Comparison of ENCODE assay signal across 9 cellular contexts in the genomic region with DNA sequence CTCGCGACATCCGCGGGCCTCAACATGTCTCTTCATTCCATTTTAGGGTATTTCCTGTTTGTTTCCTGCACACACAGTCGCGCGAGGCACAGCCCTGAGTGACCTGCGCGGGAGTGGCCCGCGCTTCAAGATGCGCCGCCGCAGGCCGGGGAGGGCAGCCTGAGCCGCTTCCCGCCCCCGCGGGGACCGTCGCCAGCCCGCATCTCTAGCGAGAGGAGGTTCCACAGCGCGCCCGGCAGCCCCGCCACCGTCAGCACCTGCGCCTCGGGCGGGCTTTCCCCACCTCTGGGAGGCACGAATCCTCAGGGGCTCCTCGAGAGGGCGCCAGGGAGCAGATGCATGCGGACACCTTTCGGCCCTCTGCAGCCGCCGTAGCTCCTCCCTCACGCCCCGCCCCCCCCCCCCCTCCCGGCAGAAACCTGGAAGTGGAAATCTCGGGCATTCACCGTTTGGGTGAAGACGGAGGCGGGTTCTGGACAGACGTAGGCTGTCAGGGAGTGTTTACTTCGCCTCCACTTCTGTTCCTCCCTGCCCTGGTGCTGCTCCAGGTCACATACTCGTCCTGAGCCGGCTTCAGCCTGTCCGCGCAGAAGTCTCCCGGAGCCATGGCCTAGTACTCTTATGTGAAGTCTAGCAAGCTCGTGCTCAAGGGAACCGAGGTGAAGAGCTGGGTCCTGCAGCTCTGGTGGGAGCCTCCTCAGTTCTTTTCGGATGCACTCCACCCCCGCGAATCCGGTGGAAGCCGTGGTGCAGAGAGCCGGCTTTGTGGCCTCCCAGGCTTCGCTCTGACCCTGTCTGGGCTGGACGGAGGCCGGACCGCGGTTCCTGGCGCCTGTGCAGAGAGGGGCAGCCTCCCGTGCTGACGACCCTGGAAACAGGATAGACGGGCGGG.
DNase-seq lines count a peak whose midpoint lies in the region; ATAC-seq and TF ChIP-seq lines count a peak whose summit lies in the region.
"Had no signal": no experiment of that assay in that cellular context is flagged by ENCODE, and none has a peak within 500 bp of the region (broad histone marks: within the 10 kb centered on the region; RNA-seq: fewer than 3 reads in every experiment).

No MANE protein-coding gene starts in this region.

- CTCF ChIA-PET in activated CD8-positive, alpha-beta T cell treated with anti-CD3 and anti-CD28 coated beads, Interleukin-2, amount 10 ng/mL, durations not matched to agents 7 days and 5 days (lab: Charles Lee), result interaction anchor here (1.2 kb wide), 1 partner anchor 10 kb away, joined by 4 read pairs; no protein-coding TSS in a partner anchor

- H3K36me3 ChIP-seq in lung (ENCODE audit: control insufficient read depth in 2 of 2, insufficient read depth in 2 of 2, low read length in 2 of 2), result no peaks in the 10 kb centered on the region

- peaks cover 0 to 2% of the 10 kb centered on the region in 2 donors for H3K9me3 ChIP-seq in lung (ENCODE audit: control insufficient read depth in 2 of 2, insufficient read depth in 1 of 2, low read length in 1 of 2)

- H3K4me1 Mint-ChIP-seq in activated CD8-positive, alpha-beta T cell treated with anti-CD3 and anti-CD28 coated beads, Interleukin-2, amount 10 ng/mL, durations not matched to agents 7 days and 5 days (ENCODE audit: low read depth), result peaks cover 29% of the 10 kb centered on the region

- H3K27me3 ChIP-seq in lung (ENCODE audit: control insufficient read depth, insufficient read depth), result no peaks in the 10 kb centered on the region

- DNase-seq in AG08396 (ENCODE audit: low spot score) (peak; percentile 86), NCI-H69 (lab: John Stamatoyannopoulos, UW) (peak; percentile 78), lung (ENCODE audit: low spot score) (peak; percentile 84)
- DNase-seq in activated CD8-positive, alpha-beta T cell treated with anti-CD3 and anti-CD28 coated beads, Interleukin-2, amount 10 ng/mL, durations not matched to agents 7 days and 5 days, result peak; percentile 91
- peak; percentile 74 for DNase-seq in effector CD4-positive, alpha-beta T cell
- peak; percentile 79 for DNase-seq in stimulated activated CD8-positive, alpha-beta memory T cell treated with anti-CD3 and anti-CD28 coated beads, Interleukin-12 subunit alpha, Interleukin-12 subunit beta, amount 100 ng/mL, for 4 hours (ENCODE audit: low read depth)

- POLR2A ChIA-PET in activated CD8-positive, alpha-beta T cell treated with anti-CD3 and anti-CD28 coated beads, Interleukin-2, amount 10 ng/mL, durations not matched to agents 7 days and 5 days (lab: Charles Lee), result no interaction called here

- peak overlapping the region; percentile 38 to 91 for H3K27ac ChIP-seq in lung (ENCODE audit: low read depth in 1 of 2, low read length in 1 of 2)
- H3K27ac ChIP-seq: HL-60 had no signal

- peak overlapping the region; percentile 93 for H3K4me3 Mint-ChIP-seq in activated CD8-positive, alpha-beta T cell treated with anti-CD3 and anti-CD28 coated beads, Interleukin-2, amount 10 ng/mL, durations not matched to agents 7 days and 5 days

- ATAC-seq in GM19025 (IDR thresholded peaks at IDR 0.05; ENCODE audit: low read depth, unreplicated experiment) (peak; percentile 89), HG03439 (IDR thresholded peaks at IDR 0.05; ENCODE audit: unreplicated experiment) (peak; percentile 96), lung (ENCODE audit: insufficient read depth, low FRiP score) (peak; percentile 99)
- peak; percentile 94 for ATAC-seq in activated CD8-positive, alpha-beta T cell treated with anti-CD3 and anti-CD28 coated beads, Interleukin-2, amount 10 ng/mL, durations not matched to agents 7 days and 5 days

- H3K4me1 ChIP-seq in lung (ENCODE audit: control insufficient read depth in 2 of 2, insufficient read depth in 2 of 2, low read length in 2 of 2), result no peaks in the 10 kb centered on the region

- H3K36me3 Mint-ChIP-seq in activated CD8-positive, alpha-beta T cell treated with anti-CD3 and anti-CD28 coated beads, Interleukin-2, amount 10 ng/mL, durations not matched to agents 7 days and 5 days (ENCODE audit: low read depth), result peaks cover 19% of the 10 kb centered on the region

- TF ChIP-seq CTCF in lung (IDR thresholded peaks at IDR 0.05; ENCODE audit: control extremely low read depth, extremely low read depth), result no peak

- WGBS in lung, 2 donors, result 9 to 20% methylated on average over 65 to 70 of the region's 70 CpGs

- H3K27ac Mint-ChIP-seq in activated CD8-positive, alpha-beta T cell treated with anti-CD3 and anti-CD28 coated beads, Interleukin-2, amount 10 ng/mL, durations not matched to agents 7 days and 5 days, result peak overlapping the region; percentile 93

- no peaks in the 10 kb centered on the region for H3K27me3 Mint-ChIP-seq in activated CD8-positive, alpha-beta T cell treated with anti-CD3 and anti-CD28 coated beads, Interleukin-2, amount 10 ng/mL, durations not matched to agents 7 days and 5 days (ENCODE audit: low read depth)

- peak overlapping the region; percentile 76 for H3K4me3 ChIP-seq in lung

- no peaks in the 10 kb centered on the region for H3K9me3 Mint-ChIP-seq in activated CD8-positive, alpha-beta T cell treated with anti-CD3 and anti-CD28 coated beads, Interleukin-2, amount 10 ng/mL, durations not matched to agents 7 days and 5 days (ENCODE audit: insufficient read depth)

Comparison
In these comparisons a context has a peak if more than half of its experiments do, and no peak if none do; other contexts are left out.
1. Peak in every context shown above with its lines: DNase-seq, ATAC-seq, H3K4me3 ChIP-seq and H3K27ac ChIP-seq.